ENCODE assay signal across 1 cellular context in the genomic region with DNA sequence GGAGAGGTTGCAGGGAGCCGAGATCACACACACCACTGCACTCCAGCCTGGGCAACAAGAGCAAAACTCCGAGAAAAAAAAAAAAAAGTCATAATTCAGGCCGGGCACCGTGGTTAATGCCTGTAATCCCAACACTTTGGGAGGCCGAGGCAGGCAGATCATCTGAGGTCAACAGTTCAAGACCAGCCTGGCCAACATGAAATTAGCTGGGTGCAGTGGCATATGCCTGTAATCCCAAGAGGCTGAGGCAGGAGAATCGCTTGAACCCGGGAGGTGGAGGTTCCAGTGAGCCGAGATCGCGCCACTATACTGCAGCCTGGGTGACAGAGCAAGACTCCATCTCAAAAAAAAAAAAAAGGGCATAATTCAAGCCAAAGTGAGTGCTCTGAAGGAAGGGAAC.
TF ChIP-seq lines count a peak whose summit lies in the region.

No MANE protein-coding gene starts in this region.

TF ChIP-seq in HEK293, 187 proteins besides CTCF, POLR2A, EP300 and RAD21:
- 0 out of 2 replicates have a peak, but pooled peaks have one; percentile 3 for TF ChIP-seq ZBTB17 (tag by site-specific recombination; IDR thresholded peaks at IDR 0.05)
